14 cellular contexts compared by ENCODE assay signal in the genomic region with DNA sequence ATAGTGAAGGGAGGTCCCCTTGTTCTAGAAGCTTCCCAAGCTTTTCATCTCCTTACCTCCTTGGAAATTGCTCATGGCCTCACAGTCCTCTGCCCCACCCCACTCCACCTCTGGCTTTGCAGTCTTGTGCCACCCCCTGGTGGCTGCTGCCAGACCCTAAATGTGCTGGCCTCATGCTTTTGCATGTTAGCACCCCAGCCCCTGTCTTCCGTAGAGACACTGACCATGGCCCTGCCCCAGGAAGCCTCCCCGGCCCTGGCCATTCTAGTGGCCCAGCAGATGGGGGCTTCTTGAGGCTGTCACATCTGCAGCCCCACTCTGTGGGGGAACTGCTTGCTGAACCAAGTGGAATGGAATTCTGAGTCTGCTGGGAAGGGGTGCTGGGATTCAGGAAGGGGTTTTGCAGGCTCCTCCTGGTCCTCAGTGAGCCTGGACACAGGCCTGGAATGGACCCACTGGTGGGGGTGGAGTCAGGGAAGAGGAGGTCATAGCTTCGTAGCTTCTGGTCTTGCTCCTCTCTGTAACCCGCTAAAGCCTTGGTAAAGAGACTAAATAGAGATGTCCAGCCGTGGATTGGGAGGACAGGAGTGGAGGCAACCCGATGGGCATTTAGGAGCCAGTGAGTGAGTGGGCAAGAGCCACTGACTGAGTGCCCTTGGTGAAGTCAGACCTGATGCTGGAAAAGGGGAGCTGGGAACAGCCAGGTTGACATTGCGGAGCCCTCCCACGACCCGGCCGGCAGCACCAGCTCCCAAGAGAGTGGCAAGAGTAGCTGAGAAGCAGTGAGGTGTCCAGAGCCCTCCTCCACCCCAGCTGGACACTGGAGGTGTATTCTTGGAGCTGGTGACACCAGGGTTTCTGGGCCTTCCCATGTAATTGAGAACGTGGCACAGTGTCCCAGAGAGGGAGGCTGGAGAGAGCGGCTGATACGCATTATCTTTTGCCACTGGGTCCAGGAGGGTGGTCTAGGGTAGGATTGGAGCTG. TPM values are rescaled to one million over a fixed set of nuclear protein-coding genes. Genes with fewer than 3 reads are reported as not detected.
A peak's percentile ranks its signal among the peaks of the same experiment; 100 is the strongest.
DNase-seq lines count a peak whose midpoint lies in the region; ATAC-seq and TF ChIP-seq lines count a peak whose summit lies in the region.
"Had no signal": no experiment of that assay in that cellular context is flagged by ENCODE, and none has a peak within 500 bp of the region (broad histone marks: within the 10 kb centered on the region; RNA-seq: fewer than 3 reads in every experiment).

No MANE protein-coding gene starts in this region.

- H3K27ac ChIP-seq in sigmoid colon, result no peak overlapping the region
- H3K27ac ChIP-seq in CD8-positive, alpha-beta T cell (ENCODE audit: low read depth, low read length), result no peak overlapping the region
- H3K27ac ChIP-seq: gastrocnemius medialis had no signal

- ATAC-seq in activated T-cell treated with anti-CD3 and anti-CD28 coated beads, Interleukin-2, amount 50 U/mL, for 72 hours (replicated peaks in 1 of 2), result no peak
- ATAC-seq in CD8-positive, alpha-beta T cell, result no peak
- ATAC-seq: gastrocnemius medialis had no signal

- POLR2A ChIA-PET in CD8-positive, alpha-beta T cell (lab: Charles Lee), result no interaction called here

- H3K4me1 Mint-ChIP-seq in activated T-cell treated with anti-CD3 and anti-CD28 coated beads, Interleukin-2, amount 50 U/mL, for 24 hours (ENCODE audit: low read depth), result no peaks in the 10 kb centered on the region
- H3K4me1 Mint-ChIP-seq in activated T-cell treated with anti-CD3 and anti-CD28 coated beads, Interleukin-2, amount 50 U/mL, for 72 hours (ENCODE audit: low read depth), result no peaks in the 10 kb centered on the region
- H3K4me1 Mint-ChIP-seq in CD8-positive, alpha-beta T cell (ENCODE audit: low read depth), result no peaks in the 10 kb centered on the region
- H3K4me1 Mint-ChIP-seq: IgD-negative memory B cell had no signal

- no peaks in the 10 kb centered on the region for H3K27me3 ChIP-seq in sigmoid colon
- no peaks in the 10 kb centered on the region for H3K27me3 ChIP-seq in CD8-positive, alpha-beta T cell (ENCODE audit: insufficient read depth, low read length)
- H3K27me3 ChIP-seq: gastrocnemius medialis had no signal

- H3K36me3 ChIP-seq in sigmoid colon, result no peaks in the 10 kb centered on the region
- no peaks in the 10 kb centered on the region for H3K36me3 ChIP-seq in CD8-positive, alpha-beta T cell (ENCODE audit: insufficient read depth, low read length)
- H3K36me3 ChIP-seq: gastrocnemius medialis had no signal

- no peak for TF ChIP-seq EP300 in sigmoid colon (IDR thresholded peaks at IDR 0.05)

- no peaks in the 10 kb centered on the region for H3K4me1 ChIP-seq in sigmoid colon
- no peaks in the 10 kb centered on the region for H3K4me1 ChIP-seq in CD8-positive, alpha-beta T cell (ENCODE audit: insufficient read depth, low read length)
- H3K4me1 ChIP-seq: gastrocnemius medialis had no signal

- no peak overlapping the region for H3K27ac Mint-ChIP-seq in activated T-cell treated with anti-CD3 and anti-CD28 coated beads, Interleukin-2, amount 50 U/mL, for 24 hours
- no peak overlapping the region for H3K27ac Mint-ChIP-seq in activated T-cell treated with anti-CD3 and anti-CD28 coated beads, Interleukin-2, amount 50 U/mL, for 72 hours
- no peak overlapping the region for H3K27ac Mint-ChIP-seq in CD8-positive, alpha-beta T cell

- no peak for TF ChIP-seq CTCF in sigmoid colon (IDR thresholded peaks at IDR 0.05)
- no peak for TF ChIP-seq CTCF in CD8-positive, alpha-beta T cell (IDR thresholded peaks at IDR 0.05)

- DNase-seq in activated T-cell treated with anti-CD3 and anti-CD28 coated beads, Interleukin-2, amount 50 U/mL, for 24 hours, result peak; percentile 23
- no peak for DNase-seq in activated T-cell treated with anti-CD3 and anti-CD28 coated beads, Interleukin-2, amount 50 U/mL, for 72 hours
- DNase-seq in HT-29 (ENCODE audit: low spot score) (peak; percentile 35), UCSD-AML1 (lab: John Stamatoyannopoulos, UW; ENCODE audit: unreplicated experiment) (peak; percentile 7), sigmoid colon (peak; percentile 51), HCEC 1CT (no peak), glomerular visceral epithelial cell (ENCODE audit: extremely low spot score) (no peak)
- DNase-seq in CD8-positive, alpha-beta T cell, result no peak
- DNase-seq: C1 segment of cervical spinal cord; central memory CD4-positive, alpha-beta T cell; SHP77; stimulated activated CD4-positive, alpha-beta T cell treated with anti-CD3 and anti-CD28 coated beads, Interleukin-12 subunit alpha, Interleukin-12 subunit beta, amount 100 ng/mL, for 4 hours had no signal

- H3K9me3 ChIP-seq in sigmoid colon, result no peaks in the 10 kb centered on the region
- no peaks in the 10 kb centered on the region for H3K9me3 ChIP-seq in CD8-positive, alpha-beta T cell (ENCODE audit: low read length)
- H3K9me3 ChIP-seq: gastrocnemius medialis had no signal

- H3K4me3 Mint-ChIP-seq in activated T-cell treated with anti-CD3 and anti-CD28 coated beads, Interleukin-2, amount 50 U/mL, for 24 hours, result no peak overlapping the region
- H3K4me3 Mint-ChIP-seq in activated T-cell treated with anti-CD3 and anti-CD28 coated beads, Interleukin-2, amount 50 U/mL, for 72 hours, result no peak overlapping the region
- H3K4me3 Mint-ChIP-seq in CD8-positive, alpha-beta T cell, result no peak overlapping the region
- H3K4me3 Mint-ChIP-seq: IgD-negative memory B cell had no signal

- H3K27me3 Mint-ChIP-seq in activated T-cell treated with anti-CD3 and anti-CD28 coated beads, Interleukin-2, amount 50 U/mL, for 24 hours, result peaks cover 19% of the 10 kb centered on the region
- H3K27me3 Mint-ChIP-seq in activated T-cell treated with anti-CD3 and anti-CD28 coated beads, Interleukin-2, amount 50 U/mL, for 72 hours (ENCODE audit: low read depth), result peaks cover 8% of the 10 kb centered on the region
- peaks cover 8% of the 10 kb centered on the region for H3K27me3 Mint-ChIP-seq in CD8-positive, alpha-beta T cell (ENCODE audit: low read depth)

- intact Hi-C loops in sigmoid colon (cut with DNase I), result no loop called here
- intact Hi-C loops in CD8-positive, alpha-beta T cell (cut with DNase I, micrococcal nuclease), result no loop called here

- CTCF ChIA-PET in CD8-positive, alpha-beta T cell (lab: Charles Lee), result interaction anchor here (0.8 to 1.5 kb wide), 2 partner anchors 20 to 25 kb away, joined by 3 read pairs; no protein-coding TSS in a partner anchor

- TF ChIP-seq POLR2A in sigmoid colon (IDR thresholded peaks at IDR 0.05), result no peak

- no peaks in the 10 kb centered on the region for H3K36me3 Mint-ChIP-seq in activated T-cell treated with anti-CD3 and anti-CD28 coated beads, Interleukin-2, amount 50 U/mL, for 24 hours (ENCODE audit: low read depth)
- no peaks in the 10 kb centered on the region for H3K36me3 Mint-ChIP-seq in activated T-cell treated with anti-CD3 and anti-CD28 coated beads, Interleukin-2, amount 50 U/mL, for 72 hours (ENCODE audit: insufficient read depth in 2 of 2)
- H3K36me3 Mint-ChIP-seq in CD8-positive, alpha-beta T cell, result no peaks in the 10 kb centered on the region

- no peak overlapping the region for H3K4me3 ChIP-seq in sigmoid colon
- H3K4me3 ChIP-seq in CD8-positive, alpha-beta T cell (ENCODE audit: low read depth, low read length), result no peak overlapping the region
- H3K4me3 ChIP-seq: gastrocnemius medialis had no signal

- no peaks in the 10 kb centered on the region for H3K9me3 Mint-ChIP-seq in activated T-cell treated with anti-CD3 and anti-CD28 coated beads, Interleukin-2, amount 50 U/mL, for 24 hours
- H3K9me3 Mint-ChIP-seq in activated T-cell treated with anti-CD3 and anti-CD28 coated beads, Interleukin-2, amount 50 U/mL, for 72 hours, result no peaks in the 10 kb centered on the region
- H3K9me3 Mint-ChIP-seq in CD8-positive, alpha-beta T cell, result no peaks in the 10 kb centered on the region
- H3K9me3 Mint-ChIP-seq: IgD-negative memory B cell had no signal

- 60 to 73% methylated on average over 13 of the region's 13 CpGs for WGBS in sigmoid colon, 2 donors

RNA-seq across cellular contexts. Expression of gene RAMP3, which starts 20.9 kb away (rescaled TPM):
- under 1 TPM in 1 of 2 donors, not detected in 1; 0.50 TPM for total RNA-seq in activated T-cell treated with anti-CD3 and anti-CD28 coated beads, Interleukin-2, amount 50 U/mL, for 72 hours
- not detected in 2 replicates for total RNA-seq in HT-29 (2014; rRNA removed; shearing (Covaris generic))
- total RNA-seq in sigmoid colon, result 10 to 100 TPM; 18.4 to 57.8 (median 33.7) TPM
- 10 to 100 TPM in 1 of 3 donors, 1 to 10 TPM in 2; 2.5 to 26.0 (median 4.8) TPM for polyA plus RNA-seq in sigmoid colon
- total RNA-seq in CD8-positive, alpha-beta T cell, result not detected
- polyA plus RNA-seq: IgD-negative memory B cell had no signal

Comparison
In these comparisons a context has a peak if more than half of its experiments do, and no peak if none do; other contexts are left out.
1. DNase-seq: peak in activated T-cell treated with anti-CD3 and anti-CD28 coated beads, Interleukin-2, amount 50 U/mL, for 24 hours (single experiment), HT-29 (single experiment), UCSD-AML1 (single experiment) and sigmoid colon (single experiment); none in activated T-cell treated with anti-CD3 and anti-CD28 coated beads, Interleukin-2, amount 50 U/mL, for 72 hours (0 of 2), CD8-positive, alpha-beta T cell (0 of 7), HCEC 1CT (single experiment) and glomerular visceral epithelial cell (single experiment).
2. RNA of gene RAMP3, which starts 20.9 kb away (total RNA-seq): 18.4 to 57.8 TPM in sigmoid colon; 0.50 TPM in activated T-cell treated with anti-CD3 and anti-CD28 coated beads, Interleukin-2, amount 50 U/mL, for 72 hours, not detected in HT-29 and not detected in CD8-positive, alpha-beta T cell; every median in the first group is over 10 times any median in the second.